ENCODE assay signal across 25 cellular contexts in genomic region chr18:54882318-54882717, GRCh38.
"Had no signal": no experiment of that assay in that cellular context is flagged by ENCODE, and none has a peak within 500 bp of the region (broad histone marks: within the 10 kb centered on the region; RNA-seq: fewer than 3 reads in every experiment).

No MANE protein-coding gene starts in this region.

- H3K4me3 ChIP-seq: ovary, prostate gland, right lobe of liver, sigmoid colon, thoracic aorta, thyroid gland, tibial nerve, upper lobe of left lung, vagina had no signal

- H3K27me3 Mint-ChIP-seq: natural killer cell treated with Interleukin-12 subunit alpha and Interleukin-12 subunit beta and Interleukin-15 and Interleukin-18, amount 100 ng/mL, for 72 hours; stimulated activated memory B cell treated with anti-CD40 and anti-IgM and Interleukin-4, amounts not matched to agents 10 μg/mL and 1 μg/mL and 100 μg/mL, for 72 hours; stimulated activated naive CD8-positive, alpha-beta T cell treated with anti-CD3 and anti-CD28 coated beads, Interleukin-15, amount 100 ng/mL, for 72 hours had no signal

- H3K4me1 ChIP-seq: prostate gland, sigmoid colon, thyroid gland, tibial nerve, vagina had no signal

- DNase-seq: naive B cell; naive thymus-derived CD8-positive, alpha-beta T cell; nephron progenitor cell; occipital lobe; ovary; right cardiac atrium; right lobe of liver; sigmoid colon; small intestine; stimulated activated CD4-positive, alpha-beta T cell treated with anti-CD3 and anti-CD28 coated beads, Interleukin-15, amount 100 ng/mL, for 24 hours; stimulated activated CD4-positive, alpha-beta T cell treated with anti-CD3 and anti-CD28 coated beads, Interleukin-2, amount 100 ng/mL, for 24 hours; stimulated activated CD4-positive, alpha-beta T cell treated with anti-CD3 and anti-CD28 coated beads, Interleukin-2, amount 100 ng/mL, for 48 hours; stimulated activated CD4-positive, alpha-beta T cell treated with anti-CD3 and anti-CD28 coated beads, Interleukin-4, amount 100 ng/mL, for 24 hours; stimulated activated naive CD4-positive, alpha-beta T cell; stimulated activated naive CD8-positive, alpha-beta T cell treated with anti-CD3 and anti-CD28 coated beads, Interleukin-15, amount 100 ng/mL, for 72 hours; stimulated activated naive CD8-positive, alpha-beta T cell treated with anti-CD3 and anti-CD28 coated beads, Interleukin-15, Interleukin-2, amounts not matched to agents 100 U/mL and 50 U/mL, for 24 hours; thyroid gland; upper lobe of left lung had no signal

- H3K9me3 Mint-ChIP-seq: natural killer cell treated with Interleukin-12 subunit alpha and Interleukin-12 subunit beta and Interleukin-15 and Interleukin-18, amount 100 ng/mL, for 72 hours; stimulated activated naive CD8-positive, alpha-beta T cell treated with anti-CD3 and anti-CD28 coated beads, Interleukin-15, amount 100 ng/mL, for 72 hours had no signal

- H3K27ac Mint-ChIP-seq: naive B cell; natural killer cell treated with Interleukin-12 subunit alpha and Interleukin-12 subunit beta and Interleukin-15 and Interleukin-18, amount 100 ng/mL, for 72 hours; nephron progenitor cell; stimulated activated memory B cell treated with anti-CD40 and anti-IgM and Interleukin-4, amounts not matched to agents 10 μg/mL and 1 μg/mL and 100 μg/mL, for 72 hours; stimulated activated naive CD8-positive, alpha-beta T cell treated with anti-CD3 and anti-CD28 coated beads, Interleukin-15, amount 100 ng/mL, for 72 hours had no signal

- H3K4me1 Mint-ChIP-seq: naive B cell; stimulated activated memory B cell treated with anti-CD40 and anti-IgM and Interleukin-4, amounts not matched to agents 10 μg/mL and 1 μg/mL and 100 μg/mL, for 72 hours; stimulated activated naive CD8-positive, alpha-beta T cell treated with anti-CD3 and anti-CD28 coated beads, Interleukin-15, amount 100 ng/mL, for 72 hours had no signal

- H3K4me3 Mint-ChIP-seq: naive B cell; naive thymus-derived CD8-positive, alpha-beta T cell; natural killer cell treated with Interleukin-12 subunit alpha and Interleukin-12 subunit beta and Interleukin-15 and Interleukin-18, amount 100 ng/mL, for 72 hours; nephron progenitor cell; neural crest cell; stimulated activated memory B cell treated with anti-CD40 and anti-IgM and Interleukin-4, amounts not matched to agents 10 μg/mL and 1 μg/mL and 100 μg/mL, for 72 hours; stimulated activated naive CD8-positive, alpha-beta T cell treated with anti-CD3 and anti-CD28 coated beads, Interleukin-15, amount 100 ng/mL, for 72 hours had no signal

- H3K36me3 ChIP-seq: ovary, prostate gland, right lobe of liver, sigmoid colon, thoracic aorta, thyroid gland, tibial nerve, upper lobe of left lung, vagina had no signal

- H3K36me3 Mint-ChIP-seq: naive B cell; naive thymus-derived CD8-positive, alpha-beta T cell; stimulated activated memory B cell treated with anti-CD40 and anti-IgM and Interleukin-4, amounts not matched to agents 10 μg/mL and 1 μg/mL and 100 μg/mL, for 72 hours had no signal

- H3K9me3 ChIP-seq: ovary, prostate gland, right lobe of liver, sigmoid colon, thoracic aorta, thyroid gland, tibial nerve, upper lobe of left lung, vagina had no signal

- ATAC-seq: naive thymus-derived CD8-positive, alpha-beta T cell; natural killer cell treated with Interleukin-12 subunit alpha and Interleukin-12 subunit beta and Interleukin-15 and Interleukin-18, amount 100 ng/mL, for 72 hours; right lobe of liver; stimulated activated memory B cell treated with anti-CD40 and anti-IgM and Interleukin-4, amounts not matched to agents 10 μg/mL and 1 μg/mL and 100 μg/mL, for 72 hours; stimulated activated naive CD8-positive, alpha-beta T cell treated with anti-CD3 and anti-CD28 coated beads, Interleukin-15, amount 100 ng/mL, for 72 hours; stimulated activated naive CD8-positive, alpha-beta T cell treated with anti-CD3 and anti-CD28 coated beads, Interleukin-15, Interleukin-2, amounts not matched to agents 100 U/mL and 50 U/mL, for 24 hours had no signal

- H3K27me3 ChIP-seq: ovary, right lobe of liver, sigmoid colon, thyroid gland, tibial nerve, upper lobe of left lung, vagina had no signal

- H3K27ac ChIP-seq: ovary, prostate gland, right lobe of liver, sigmoid colon, thoracic aorta, thyroid gland, tibial nerve, upper lobe of left lung, vagina had no signal
